In genomic region chr17:56451629-56452028, GRCh38 we compare ENCODE assay signal across 29 cellular contexts.
"Had no signal": no experiment of that assay in that cellular context is flagged by ENCODE, and none has a peak within 500 bp of the region (broad histone marks: within the 10 kb centered on the region; RNA-seq: fewer than 3 reads in every experiment).

No MANE protein-coding gene starts in this region.

- H3K4me1 ChIP-seq: adrenal gland had no signal

- H3K4me3 ChIP-seq: adrenal gland, MG63, SK-N-MC had no signal

- H3K9me3 ChIP-seq: adrenal gland, MG63 had no signal

- DNase-seq: activated CD4-positive, alpha-beta memory T cell treated with anti-CD3 and anti-CD28 coated beads, Interleukin-2, amount 10 ng/mL, durations not matched to agents 7 days and 5 days; activated CD4-positive, alpha-beta T cell treated with anti-CD3 and anti-CD28 coated beads for 36 hours; activated CD4-positive, alpha-beta T cell treated with anti-CD3 and anti-CD28 coated beads, Interleukin-2, amount 50 U/mL, for 1 hour; activated CD4-positive, CD25-positive, alpha-beta regulatory T cell; activated gamma-delta T cell treated with Interleukin-2 at 50 U/mL for 16 hours; activated naive CD4-positive, alpha-beta T cell treated with anti-CD3 and anti-CD28 coated beads, Interleukin-2, amount 50 U/mL, for 16 hours; activated naive CD8-positive, alpha-beta T cell treated with anti-CD3 and anti-CD28 coated beads, Interleukin-2, amount 10 ng/mL, durations not matched to agents 7 days and 5 days; activated T-cell treated with anti-CD3 and anti-CD28 coated beads for 4 hours; activated T-cell treated with anti-CD3 and anti-CD28 coated beads, Interleukin-2, amount 50 U/mL, for 48 hours; adrenal gland; anterior cingulate cortex; caudate nucleus; KBM-7; MG63; NCI-H1105; NCI-H1436; NCI-H1694 treated with DMSO at 0.1 percent for 48 hours; NCI-H2029 treated with DMSO at 0.1 percent for 48 hours; NCI-H510A treated with DMSO at 0.1 percent for 48 hours; NCI-H69; NK-92 treated with Interleukin-12 subunit alpha and Interleukin-12 subunit beta, amount 100 ng/mL, for 24 hours; T-cell; T-helper 2 cell; T1000 had no signal

- H3K27ac Mint-ChIP-seq: activated CD4-positive, alpha-beta memory T cell treated with anti-CD3 and anti-CD28 coated beads, Interleukin-2, amount 10 ng/mL, durations not matched to agents 7 days and 5 days; activated CD4-positive, alpha-beta T cell treated with anti-CD3 and anti-CD28 coated beads for 36 hours; activated naive CD8-positive, alpha-beta T cell treated with anti-CD3 and anti-CD28 coated beads, Interleukin-2, amount 10 ng/mL, durations not matched to agents 7 days and 5 days; activated T-helper 17 cell treated with anti-CD3 and anti-CD28 coated beads, Interleukin-2, amount 50 U/mL, for 72 hours; T-cell had no signal

- H3K36me3 Mint-ChIP-seq: activated naive CD8-positive, alpha-beta T cell treated with anti-CD3 and anti-CD28 coated beads, Interleukin-2, amount 10 ng/mL, durations not matched to agents 7 days and 5 days; T-cell had no signal

- ATAC-seq: activated CD4-positive, alpha-beta T cell treated with anti-CD3 and anti-CD28 coated beads for 36 hours; activated T-helper 17 cell treated with anti-CD3 and anti-CD28 coated beads, Interleukin-2, amount 50 U/mL, for 72 hours; Right ventricle myocardium inferior; T-cell had no signal

- H3K4me3 Mint-ChIP-seq: activated CD4-positive, alpha-beta memory T cell treated with anti-CD3 and anti-CD28 coated beads, Interleukin-2, amount 10 ng/mL, durations not matched to agents 7 days and 5 days; activated CD4-positive, alpha-beta T cell treated with anti-CD3 and anti-CD28 coated beads for 36 hours; activated naive CD8-positive, alpha-beta T cell treated with anti-CD3 and anti-CD28 coated beads, Interleukin-2, amount 10 ng/mL, durations not matched to agents 7 days and 5 days; activated T-helper 17 cell treated with anti-CD3 and anti-CD28 coated beads, Interleukin-2, amount 50 U/mL, for 72 hours; T-cell had no signal

- H3K4me1 Mint-ChIP-seq: activated CD4-positive, alpha-beta memory T cell treated with anti-CD3 and anti-CD28 coated beads, Interleukin-2, amount 10 ng/mL, durations not matched to agents 7 days and 5 days; activated CD4-positive, alpha-beta T cell treated with anti-CD3 and anti-CD28 coated beads for 36 hours; activated naive CD8-positive, alpha-beta T cell treated with anti-CD3 and anti-CD28 coated beads, Interleukin-2, amount 10 ng/mL, durations not matched to agents 7 days and 5 days; activated T-helper 17 cell treated with anti-CD3 and anti-CD28 coated beads, Interleukin-2, amount 50 U/mL, for 72 hours; T-cell had no signal

- FAIRE-seq: RCC 7860 had no signal

- H3K36me3 ChIP-seq: adrenal gland, MG63 had no signal

- H3K27me3 ChIP-seq: adrenal gland, MG63 had no signal

- H3K27ac ChIP-seq: adrenal gland, SK-N-MC, VCaP had no signal

- H3K9me3 Mint-ChIP-seq: activated CD4-positive, alpha-beta memory T cell treated with anti-CD3 and anti-CD28 coated beads, Interleukin-2, amount 10 ng/mL, durations not matched to agents 7 days and 5 days; activated naive CD8-positive, alpha-beta T cell treated with anti-CD3 and anti-CD28 coated beads, Interleukin-2, amount 10 ng/mL, durations not matched to agents 7 days and 5 days had no signal
